ENCODE assay signal across 8 cellular contexts in genomic region chr1:167819849-167820683, GRCh38.
A peak's percentile ranks its signal among the peaks of the same experiment; 100 is the strongest.
DNase-seq lines count a peak whose midpoint lies in the region; ATAC-seq and TF ChIP-seq lines count a peak whose summit lies in the region.

No MANE protein-coding gene starts in this region.

- peaks cover 3% of the 10 kb centered on the region for H3K36me3 Mint-ChIP-seq in nephron (ENCODE audit: low read depth)

- DNase-seq in CD1c-positive myeloid dendritic cell (ENCODE audit: extremely low spot score) = peak; percentile 26
- DNase-seq in NCI-H2196 (lab: John Stamatoyannopoulos, UW; ENCODE audit: unreplicated experiment) = peak; percentile 80
- DNase-seq in activated naive CD4-positive, alpha-beta T cell treated with anti-CD3 and anti-CD28 coated beads, Interleukin-2, amount 50 U/mL, for 16 hours = peak; percentile 12
- DNase-seq in germinal center (ENCODE audit: low spot score) = peak; percentile 74

- no peak for TF ChIP-seq CTCF in nephron (IDR thresholded peaks at IDR 0.05; ENCODE audit: unreplicated experiment in 3 of 3)

- H3K4me3 Mint-ChIP-seq in nephron = peak overlapping the region; percentile 24 to 76 (median 61)

- H3K4me1 Mint-ChIP-seq in nephron = peaks cover 5% of the 10 kb centered on the region

- peak; percentile 72 for ATAC-seq in GM21423 (IDR thresholded peaks at IDR 0.05; ENCODE audit: unreplicated experiment)
- no peak for ATAC-seq in HG03342 (IDR thresholded peaks at IDR 0.05; ENCODE audit: unreplicated experiment)
- ATAC-seq in GM18861 (IDR thresholded peaks at IDR 0.05; ENCODE audit: unreplicated experiment) = no peak

- peaks cover 13% of the 10 kb centered on the region for H3K27me3 Mint-ChIP-seq in nephron (ENCODE audit: low read depth)

- peaks cover 10% of the 10 kb centered on the region for H3K9me3 Mint-ChIP-seq in nephron

- H3K27ac Mint-ChIP-seq in nephron = peak overlapping the region in 1 of 3 experiments; percentile 10

Comparison
In these comparisons a context has a peak if more than half of its experiments do, and no peak if none do; other contexts are left out.
1. DNase-seq: peak in every context shown above with its lines; median percentile 80 in NCI-H2196; 74 in germinal center; 26 in CD1c-positive myeloid dendritic cell; 12 in activated naive CD4-positive, alpha-beta T cell treated with anti-CD3 and anti-CD28 coated beads, Interleukin-2, amount 50 U/mL, for 16 hours.